In the genomic region with DNA sequence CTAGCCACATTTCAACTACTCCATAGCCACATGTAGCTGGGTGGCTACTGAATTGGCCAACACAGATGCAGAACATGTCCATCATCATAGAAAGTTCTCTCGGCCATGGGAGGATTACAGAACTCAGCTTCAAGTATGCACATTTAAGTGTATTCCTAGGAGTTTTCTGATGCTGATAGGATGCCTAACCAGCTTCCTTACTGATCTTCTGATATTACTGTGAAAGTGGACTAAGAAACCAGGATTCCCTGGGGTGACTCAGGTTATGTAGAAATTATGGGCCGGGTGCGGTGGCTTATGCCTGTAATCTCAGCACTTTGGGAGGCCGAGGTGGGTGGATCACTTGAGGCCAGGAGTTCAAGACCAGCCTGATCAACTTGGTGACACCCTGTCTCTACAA, we compare ENCODE assay signal across 30 cellular contexts.
DNase-seq lines count a peak whose midpoint lies in the region; ATAC-seq, FAIRE-seq and TF ChIP-seq lines count a peak whose summit lies in the region.
"Had no signal": no experiment of that assay in that cellular context is flagged by ENCODE, and none has a peak within 500 bp of the region (broad histone marks: within the 10 kb centered on the region; RNA-seq: fewer than 3 reads in every experiment).

No MANE protein-coding gene starts in this region.

- H4K5ac ChIP-seq in H1 (ENCODE audit: insufficient read length, low read depth, low read length), result no peak overlapping the region

- H3K36me3 Mint-ChIP-seq in GM23338 (ENCODE audit: low read depth), result no peaks in the 10 kb centered on the region
- H3K36me3 Mint-ChIP-seq: CD14-positive monocyte; CD4-positive, alpha-beta memory T cell; CD4-positive, CD25-positive, alpha-beta regulatory T cell; CD8-positive, alpha-beta memory T cell had no signal

- no peak overlapping the region for H3K9ac ChIP-seq in H1 (replicated peaks in 1 of 4; ENCODE audit: extremely low read depth in 1 of 4, low read depth in 3 of 4, low read length in 3 of 4)
- H3K9ac ChIP-seq: BLaER1 had no signal

- H2BK120ac ChIP-seq in H1 (replicated peaks; ENCODE audit: low read depth, low read length), result no peak overlapping the region

- no peak overlapping the region for H3K18ac ChIP-seq in H1 (ENCODE audit: extremely low read depth, low read length)

- H3K4me3 ChIP-seq in GM23338 (no peak overlapping the region), SJCRH30 (peak overlapping the region; percentile 48), H1 (ENCODE audit: extremely low read depth in 1 of 4, insufficient read depth in 2 of 4, low read depth in 3 of 4, low read length in 4 of 4) (no peak overlapping the region), upper lobe of left lung (no peak overlapping the region)
- H3K4me3 ChIP-seq: BLaER1, GM12878 had no signal

- H3K14ac ChIP-seq in H1 (ENCODE audit: insufficient read length), result no peak overlapping the region

- no peak overlapping the region for H4K91ac ChIP-seq in H1 (replicated peaks; ENCODE audit: insufficient read length, low read length)

- H3K36me3 ChIP-seq in GM23338 (ENCODE audit: insufficient read depth), result no peaks in the 10 kb centered on the region
- no peaks in the 10 kb centered on the region for H3K36me3 ChIP-seq in SJCRH30
- H3K36me3 ChIP-seq in H1 (ENCODE audit: control insufficient read depth in 2 of 4, insufficient read depth in 4 of 4, low read length in 3 of 4), result no peaks in the 10 kb centered on the region
- H3K36me3 ChIP-seq in upper lobe of left lung, result no peaks in the 10 kb centered on the region
- H3K36me3 ChIP-seq: BE2C, BLaER1 had no signal

- no peak overlapping the region for H3K27ac ChIP-seq in GM23338 (ENCODE audit: low read depth)
- H3K27ac ChIP-seq in SJCRH30, result peak overlapping the region; percentile 91
- no peak overlapping the region for H3K27ac ChIP-seq in H1 (ENCODE audit: low read depth, low read length)
- no peak overlapping the region for H3K27ac ChIP-seq in upper lobe of left lung
- H3K27ac ChIP-seq: BLaER1 had no signal

- H3K56ac ChIP-seq in H1 (replicated peaks; ENCODE audit: insufficient read length, low read depth, low read length), result no peak overlapping the region

- H3K4ac ChIP-seq in H1 (replicated peaks; ENCODE audit: insufficient read length, low read depth, low read length), result peak overlapping the region; percentile 86

- H3K27me3 ChIP-seq in GM23338 (ENCODE audit: insufficient read depth), result no peaks in the 10 kb centered on the region
- H3K27me3 ChIP-seq in SJCRH30, result no peaks in the 10 kb centered on the region
- no peaks in the 10 kb centered on the region for H3K27me3 ChIP-seq in H1 (replicated peaks in 1 of 4; ENCODE audit: control insufficient read depth in 3 of 4, extremely low read depth in 1 of 4, insufficient read depth in 3 of 4, low read length in 3 of 4)
- H3K27me3 ChIP-seq in upper lobe of left lung, result no peaks in the 10 kb centered on the region
- H3K27me3 ChIP-seq: BE2C, BLaER1 had no signal

- WGBS in H1 (ENCODE audit: extremely low coverage in 1 of 2, insufficient coverage in 1 of 2, insufficient read length in 1 of 2, insufficient replicate concordance in 2 of 2, low coverage in 1 of 2, low lambda C conversion rate in 2 of 2, missing lambda C conversion rate in 1 of 2), 2 experiments, result 95% methylated on average over 4 of the region's 4 CpGs; no CpG with 5 or more reads in 1 of the 2 experiments
- 82 to 84% methylated on average over 3 to 4 of the region's 4 CpGs for WGBS in upper lobe of left lung, 2 donors

- H2BK20ac ChIP-seq in H1 (ENCODE audit: low read length), result no peak overlapping the region

- POLR2A ChIA-PET in H1 (lab: Charles Lee; ENCODE audit: partially characterized antibody), result interaction anchor here (0.6 to 1.0 kb wide), 2 partner anchors 20 to 21 kb away, joined by 3 to 4 read pairs; no protein-coding TSS in a partner anchor

- no peak overlapping the region for H2BK5ac ChIP-seq in H1 (ENCODE audit: low read depth, low read length)

- H3K27ac Mint-ChIP-seq in GM23338, result no peak overlapping the region
- H3K27ac Mint-ChIP-seq: CD14-positive monocyte; CD4-positive, alpha-beta memory T cell had no signal

- peaks cover 17% of the 10 kb centered on the region; the same call in 2 of the 3 replicates for H3K4me1 Mint-ChIP-seq in GM23338
- H3K4me1 Mint-ChIP-seq: CD14-positive monocyte; CD4-positive, alpha-beta memory T cell; CD4-positive, CD25-positive, alpha-beta regulatory T cell; CD8-positive, alpha-beta memory T cell had no signal

- no peaks in the 10 kb centered on the region for H3K9me3 Mint-ChIP-seq in GM23338
- H3K9me3 Mint-ChIP-seq: CD4-positive, alpha-beta memory T cell; CD4-positive, CD25-positive, alpha-beta regulatory T cell; CD8-positive, alpha-beta memory T cell had no signal

- no peak for TF ChIP-seq POLR2A in H1 (IDR thresholded peaks at IDR 0.05; ENCODE audit: control extremely low read depth in 1 of 2, low read depth in 2 of 2, low read length in 2 of 2)
- no peak for TF ChIP-seq POLR2A in upper lobe of left lung (IDR thresholded peaks at IDR 0.05)

- H3K4me2 ChIP-seq in GM23338, result no peak overlapping the region
- no peak overlapping the region for H3K4me2 ChIP-seq in H1 (ENCODE audit: insufficient read depth in 1 of 2, low read depth in 2 of 2, low read length in 2 of 2)
- H3K4me2 ChIP-seq: BLaER1 had no signal

- no peaks in the 10 kb centered on the region for H3K79me1 ChIP-seq in H1 (ENCODE audit: low read depth, low read length)

- 0 out of 2 replicates have a peak, but pooled peaks cover 3% of the 10 kb centered on the region for H3K9me2 ChIP-seq in GM23338 (ENCODE audit: insufficient read depth)

- no peak overlapping the region for H2BK15ac ChIP-seq in H1 (ENCODE audit: low read length)

- DNase-seq in GM23338 (ENCODE audit: low spot score) (no peak), SJCRH30 (no peak), H1 (ENCODE audit: low read depth in 1 of 2, low spot score in 2 of 2) (no peak), islet precursor cell (peak; percentile 12), upper lobe of left lung (no peak), globus pallidus (ENCODE audit: low spot score) (no peak), NCI-H1417 (lab: John Stamatoyannopoulos, UW) (no peak)
- DNase-seq: 8988T; ACHN; BE2C; C1 segment of cervical spinal cord; CD4-positive, alpha-beta memory T cell; CD4-positive, CD25-positive, alpha-beta regulatory T cell; CD8-positive, alpha-beta memory T cell; COR-L47; DMS 273 treated with DMSO at 0.1 percent for 48 hours; DMS153; DMS53; DMS79; DND-41; EL; GDM1 had no signal

- H3F3A ChIP-seq in GM23338 (replicated peaks; ENCODE audit: low read depth), result no peaks in the 10 kb centered on the region

- no peak for FAIRE-seq in H1 (lab: Jason Lieb, UNC)
- FAIRE-seq: A204.1, GM12878, GM12892, GM18507, GM19239 had no signal

- H3K23ac ChIP-seq in H1 (ENCODE audit: insufficient read length), result no peak overlapping the region

- no peak for TF ChIP-seq EP300 in H1 (IDR thresholded peaks at IDR 0.05; ENCODE audit: borderline replicate concordance in 1 of 2, low read depth in 2 of 2, low read length in 2 of 2)
- no peak for TF ChIP-seq EP300 in upper lobe of left lung (IDR thresholded peaks at IDR 0.05)

- no peak overlapping the region for H4K8ac ChIP-seq in H1 (ENCODE audit: extremely low read depth, insufficient read depth, low read length)

- no peaks in the 10 kb centered on the region; the same call in 1 of the 2 replicates for H3K23me2 ChIP-seq in H1 (ENCODE audit: low read depth, low read length)

- H3K4me1 ChIP-seq in GM23338 (ENCODE audit: insufficient read depth) (peaks cover 16% of the 10 kb centered on the region; the same call in 1 of the 2 replicates), SJCRH30 (peaks cover 22% of the 10 kb centered on the region), H1 (replicated peaks in 1 of 4; ENCODE audit: control insufficient read depth in 3 of 4, insufficient read depth in 4 of 4, low read length in 3 of 4) (peaks cover 2 to 4% (median 2%) of the 10 kb centered on the region in 4 experiments; a peak in 4 of 7 replicates), upper lobe of left lung (no peaks in the 10 kb centered on the region)
- H3K4me1 ChIP-seq: BE2C, BLaER1 had no signal

- no peak for TF ChIP-seq CTCF in GM23338 (conservative IDR thresholded peaks at IDR 0.05; ENCODE audit: low read depth in 2 of 2)
- no peak for TF ChIP-seq CTCF in H1 (IDR thresholded peaks at IDR 0.05; ENCODE audit: control extremely low read depth in 1 of 3, insufficient read depth in 1 of 3, low read depth in 1 of 3, low read length in 3 of 3)
- no peak for TF ChIP-seq CTCF in upper lobe of left lung (IDR thresholded peaks at IDR 0.05)

- H4K20me1 ChIP-seq in GM23338 (replicated peaks; ENCODE audit: insufficient read depth) (no peaks in the 10 kb centered on the region), H1 (replicated peaks in 1 of 2; ENCODE audit: control insufficient read depth in 1 of 2, insufficient read depth in 2 of 2, low read length in 2 of 2) (no peaks in the 10 kb centered on the region)
- H4K20me1 ChIP-seq: BLaER1 had no signal

- H3K79me2 ChIP-seq in GM23338 (replicated peaks; ENCODE audit: insufficient read depth), result no peaks in the 10 kb centered on the region
- H3K79me2 ChIP-seq in H1 (ENCODE audit: control insufficient read depth in 1 of 2, insufficient read depth in 2 of 2, low read length in 2 of 2), result no peaks in the 10 kb centered on the region

- H2AFZ ChIP-seq in GM23338 (0 out of 2 replicates have a peak overlapping the region, but pooled peaks have one; percentile 43), H1 (ENCODE audit: low read length) (no peak overlapping the region)

- TF ChIP-seq RAD21 in H1 (IDR thresholded peaks at IDR 0.05 in 1 of 2, conservative IDR thresholded peaks at IDR 0.05 in 1 of 2; ENCODE audit: low read depth in 2 of 2, low read length in 2 of 2), result no peak

- no peak overlapping the region for H2BK12ac ChIP-seq in H1 (ENCODE audit: low read depth, low read length)

- ATAC-seq in GM23338, result no peak
- ATAC-seq in upper lobe of left lung (ENCODE audit: low FRiP score in 2 of 2), result no peak
- ATAC-seq in esophagus mucosa, result no peak
- ATAC-seq: GM12878 had no signal

- peaks cover 3% of the 10 kb centered on the region for H3K27me3 Mint-ChIP-seq in GM23338 (ENCODE audit: insufficient read depth, low read depth, poor library complexity)

- no peak overlapping the region for H3K4me3 Mint-ChIP-seq in GM23338
- H3K4me3 Mint-ChIP-seq: CD14-positive monocyte; CD4-positive, alpha-beta memory T cell; CD4-positive, CD25-positive, alpha-beta regulatory T cell; CD8-positive, alpha-beta memory T cell had no signal

- no peak overlapping the region for H2AK5ac ChIP-seq in H1 (ENCODE audit: low read depth, low read length)

- H3K9me3 ChIP-seq in SJCRH30 (replicated peaks) (no peaks in the 10 kb centered on the region), H1 (ENCODE audit: insufficient read depth in 2 of 2, low read depth in 1 of 2, low read length in 1 of 2) (no peaks in the 10 kb centered on the region), upper lobe of left lung (no peaks in the 10 kb centered on the region)
- H3K9me3 ChIP-seq: BE2C, BLaER1 had no signal

- CTCF ChIA-PET in H1 (lab: Charles Lee; ENCODE audit: partially characterized antibody), result interaction anchor here (1.1 to 5.4 kb wide), 5 partner anchors 9 to 416 kb away, joined by 3 to 33 read pairs (median 6); no protein-coding TSS in a partner anchor

TF ChIP-seq in GM23338, 12 proteins besides CTCF, POLR2A, EP300 and RAD21 (continues in another document):
- no peak for TF ChIP-seq ZNF331 (CRISPR knock-in tag; IDR thresholded peaks at IDR 0.05; ENCODE audit: low read depth)

TF ChIP-seq in H1, 55 proteins besides CTCF, POLR2A, EP300 and RAD21 (continues in another document):
- TF ChIP-seq YY1 (IDR thresholded peaks at IDR 0.05; ENCODE audit: low read depth, low read length) (no peak), ZNF274 (IDR thresholded peaks at IDR 0.05; ENCODE audit: borderline replicate concordance, extremely low read depth, low read length) (no peak)
